In the genomic region with DNA sequence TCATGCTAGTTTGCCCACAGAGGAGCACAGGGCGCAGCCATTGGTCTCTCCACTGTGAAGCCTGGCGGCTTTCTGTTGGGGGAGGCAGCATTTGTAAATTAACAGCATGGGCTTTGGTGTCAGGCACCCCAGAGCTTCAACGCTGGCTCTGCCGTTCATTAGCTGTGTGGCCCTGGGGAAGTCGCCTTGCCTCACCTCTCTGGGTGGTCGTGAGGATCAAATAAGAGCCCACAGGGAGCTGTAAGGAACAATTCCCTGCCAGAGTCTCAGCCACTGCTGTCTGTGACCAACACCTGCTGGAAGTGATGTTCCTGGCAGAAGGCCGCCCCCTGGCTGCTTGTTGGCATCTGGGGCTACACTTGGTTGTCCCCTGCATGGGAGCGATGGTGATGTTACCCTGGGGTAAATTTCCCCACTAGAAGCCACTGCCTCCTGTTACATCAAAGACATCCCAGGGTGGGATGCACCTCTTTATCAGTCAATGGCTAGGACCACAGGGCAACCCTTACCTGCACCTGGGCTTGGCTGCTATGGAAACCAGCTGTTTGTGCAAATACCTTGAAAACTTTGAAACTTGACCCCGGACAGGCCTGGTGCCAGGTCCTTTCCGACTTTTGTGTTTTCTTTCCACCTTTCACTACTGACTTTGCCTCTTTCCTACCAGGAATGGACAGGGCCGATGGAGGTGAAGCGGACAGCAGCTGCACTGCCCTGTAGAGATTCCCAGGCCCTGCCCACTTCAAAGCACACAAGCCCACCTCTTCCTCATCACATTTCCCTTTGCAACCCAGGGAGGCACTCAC, we compare ENCODE assay signal across 8 cellular contexts. TPM values are rescaled to one million over a fixed set of nuclear protein-coding genes. Genes with fewer than 3 reads are reported as not detected.
DNase-seq lines count a peak whose midpoint lies in the region; ATAC-seq, FAIRE-seq and TF ChIP-seq lines count a peak whose summit lies in the region.

No MANE protein-coding gene starts in this region.

- H3K4me1 Mint-ChIP-seq in nephron progenitor cell (peaks cover 29% of the 10 kb centered on the region), CD14-positive monocyte (peaks cover 27% of the 10 kb centered on the region)

- no peaks in the 10 kb centered on the region for H3K9me3 Mint-ChIP-seq in nephron progenitor cell
- H3K9me3 Mint-ChIP-seq in CD14-positive monocyte: no peaks in the 10 kb centered on the region

- H3K4me3 Mint-ChIP-seq in nephron progenitor cell (no peak overlapping the region), CD14-positive monocyte (no peak overlapping the region)

- H3K27ac Mint-ChIP-seq in nephron progenitor cell (no peak overlapping the region), CD14-positive monocyte (peak overlapping the region in 1 of 7 donors; percentile 5)

- ATAC-seq in HG03432 (IDR thresholded peaks at IDR 0.05; ENCODE audit: unreplicated experiment): peak; percentile 45
- no peak for ATAC-seq in GM19395 (IDR thresholded peaks at IDR 0.05; ENCODE audit: unreplicated experiment)

- intact Hi-C loops in CD14-positive monocyte (cut with micrococcal nuclease): no loop called here

- DNase-seq in D721Med (ENCODE audit: insufficient read length, low spot score) (peak; percentile 59), RPMI8226 (peak; percentile 50), nephron progenitor cell (peak; percentile 52), CD14-positive monocyte (ENCODE audit: low spot score) (no peak), NK-92 (lab: John Stamatoyannopoulos, UW; ENCODE audit: unreplicated experiment) (no peak)
- DNase-seq in effector CD8-positive, alpha-beta T cell (lab: John Stamatoyannopoulos, UW): peak; percentile 19

- no peak for FAIRE-seq in D721Med (lab: Jason Lieb, UNC)

- peaks cover 30% of the 10 kb centered on the region for H3K36me3 Mint-ChIP-seq in nephron progenitor cell (ENCODE audit: low read depth)
- peaks cover 29 to 39% of the 10 kb centered on the region in 2 donors for H3K36me3 Mint-ChIP-seq in CD14-positive monocyte

- H3K27me3 Mint-ChIP-seq in nephron progenitor cell (ENCODE audit: low read depth, poor library complexity) (peaks cover 19% of the 10 kb centered on the region), CD14-positive monocyte (ENCODE audit: low read depth in 3 of 3) (peaks cover 8 to 17% (median 13%) of the 10 kb centered on the region in 3 donors)

- peak; percentile 44 for TF ChIP-seq CTCF in D721Med (IDR thresholded peaks at IDR 0.05; ENCODE audit: insufficient read depth, missing control alignments)
- no peak for TF ChIP-seq CTCF in nephron progenitor cell (IDR thresholded peaks at IDR 0.05)
- no peak for TF ChIP-seq CTCF in CD14-positive monocyte (IDR thresholded peaks at IDR 0.05)

RNA-seq across cellular contexts. Expression of gene DNASE1L3, which starts 36.9 kb away (rescaled TPM):
- polyA plus RNA-seq in CD14-positive monocyte: not detected

Comparison
In these comparisons a context has a peak if more than half of its experiments do, and no peak if none do; other contexts are left out.
1. DNase-seq: peak in D721Med (single experiment), RPMI8226 (single experiment), effector CD8-positive, alpha-beta T cell (single experiment) and nephron progenitor cell (single experiment); none in CD14-positive monocyte (single experiment) and NK-92 (single experiment).